In the genomic region with DNA sequence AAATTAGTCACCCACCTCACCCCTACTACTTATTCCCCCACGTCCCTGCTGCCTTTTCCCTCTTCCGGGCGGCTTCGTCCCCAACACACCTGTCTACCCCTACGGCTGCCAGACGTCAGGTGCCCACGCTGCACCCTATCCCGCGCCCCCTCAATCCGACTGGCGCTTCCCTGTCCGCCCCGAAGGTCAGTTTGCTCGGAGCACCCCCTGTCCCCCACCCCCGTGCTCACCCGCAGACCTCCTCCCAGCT, we compare ENCODE assay signal across 9 cellular contexts. TPM values are rescaled to one million over a fixed set of nuclear protein-coding genes. Genes with fewer than 3 reads are reported as not detected.
DNase-seq lines count a peak whose midpoint lies in the region; ATAC-seq, FAIRE-seq and TF ChIP-seq lines count a peak whose summit lies in the region.
"Had no signal": no experiment of that assay in that cellular context is flagged by ENCODE, and none has a peak within 500 bp of the region (broad histone marks: within the 10 kb centered on the region; RNA-seq: fewer than 3 reads in every experiment).

No MANE protein-coding gene starts in this region.

- H3K9ac ChIP-seq in K562 (ENCODE audit: insufficient read depth in 1 of 2, low read depth in 2 of 2, low read length in 2 of 2) = peak overlapping the region in 1 of 2 experiments; percentile 61; a peak in 1 of 4 replicates

- intact Hi-C loops in K562 (cut with micrococcal nuclease) = loop anchor here (5.0 kb wide), 1 partner anchor 124 kb away; no protein-coding TSS in a partner anchor

- no peaks in the 10 kb centered on the region for H3K79me2 ChIP-seq in K562 (ENCODE audit: control insufficient read depth, insufficient read depth, low read length)

- no peak for TF ChIP-seq EP300 in K562 (IDR thresholded peaks at IDR 0.05; ENCODE audit: low read length)

- CTCF ChIA-PET in K562 (lab: Yijun Ruan, JAX; ENCODE audit: low intra/inter-chr PET ratio) = no interaction called here

- no peak for TF ChIP-seq CTCF in K562 (IDR thresholded peaks at IDR 0.05 in 2 of 3, conservative IDR thresholded peaks at IDR 0.05 in 1 of 3; ENCODE audit: insufficient read depth in 2 of 3, low read depth in 1 of 3, low read length in 3 of 3)
- no peak for TF ChIP-seq CTCF in lung (IDR thresholded peaks at IDR 0.05; ENCODE audit: control extremely low read depth, extremely low read depth)

- H2AFZ ChIP-seq in K562 (ENCODE audit: low read depth, low read length) = no peak overlapping the region

- in situ Hi-C loops in K562 (cut with MboI) = no loop called here

- no peak for TF ChIP-seq POLR2A in K562 (conservative IDR thresholded peaks at IDR 0.05)

- H3K9me3 ChIP-seq in K562 (replicated peaks; ENCODE audit: control insufficient read depth, insufficient read depth, low read depth, low read length) (no peaks in the 10 kb centered on the region), lung (ENCODE audit: control insufficient read depth in 2 of 2, insufficient read depth in 1 of 2, low read length in 1 of 2) (no peaks in the 10 kb centered on the region)

- H3K27me3 ChIP-seq in K562 (ENCODE audit: control insufficient read depth in 2 of 2, insufficient read depth in 2 of 2, low read length in 2 of 2) (peaks cover 13 to 16% of the 10 kb centered on the region in 2 experiments), lung (ENCODE audit: control insufficient read depth, insufficient read depth) (no peaks in the 10 kb centered on the region)

- H3K36me3 ChIP-seq in K562 (ENCODE audit: control insufficient read depth, insufficient read depth, low read length) (no peaks in the 10 kb centered on the region), lung (ENCODE audit: control insufficient read depth in 2 of 2, insufficient read depth in 2 of 2, low read length in 2 of 2) (no peaks in the 10 kb centered on the region), urinary bladder (ENCODE audit: insufficient read depth) (no peaks in the 10 kb centered on the region)

- no peak overlapping the region for H3K27ac ChIP-seq in K562 (ENCODE audit: extremely low read depth, low read depth, low read length)
- H3K27ac ChIP-seq in lung (ENCODE audit: low read depth in 1 of 2, low read length in 1 of 2) = peak overlapping the region in 1 of 2 donors; percentile 33
- no peak overlapping the region for H3K27ac ChIP-seq in urinary bladder (ENCODE audit: low read depth)

- ATAC-seq in HG03175 (IDR thresholded peaks at IDR 0.05; ENCODE audit: unreplicated experiment) (peak; percentile 8), K562 (no peak; the same call in 2 of the 3 replicates), lung (ENCODE audit: insufficient read depth, low FRiP score) (peak; percentile 3)

- 26% methylated on average over 8 of the region's 16 CpGs for WGBS in K562 (ENCODE audit: insufficient coverage, low coverage, missing lambda C conversion rate)
- WGBS in lung, 2 donors = 1 to 3% methylated on average over 16 of the region's 16 CpGs
- under 1% methylated on average over 16 of the region's 16 CpGs for WGBS in urinary bladder

- no peaks in the 10 kb centered on the region for H3K9me1 ChIP-seq in K562 (ENCODE audit: control insufficient read depth, insufficient read depth, low read length)

- POLR2A ChIA-PET in K562 (lab: Yijun Ruan, JAX) = interaction anchor here (0.6 to 2.2 kb wide), 3 partner anchors 9 to 551 kb away, joined by 3 to 4 read pairs (median 4); no protein-coding TSS in a partner anchor

- DNase-seq in NCI-H1092 treated with DMSO at 0.1 percent for 48 hours (lab: John Stamatoyannopoulos, UW) = peak; percentile 22
- no peak for DNase-seq in NCI-H1092 (lab: John Stamatoyannopoulos, UW)
- DNase-seq in K562 (ENCODE audit: extremely low read depth in 1 of 4, low spot score in 3 of 4) = no peak
- DNase-seq in lung (ENCODE audit: low spot score) = no peak
- DNase-seq in D341Med (ENCODE audit: low spot score) = no peak
- DNase-seq in COLO668 (lab: John Stamatoyannopoulos, UW; ENCODE audit: unreplicated experiment) = no peak

- no peak for TF ChIP-seq RAD21 in K562 (CRISPR knock-in tag; conservative IDR thresholded peaks at IDR 0.05 in 1 of 2, IDR thresholded peaks at IDR 0.05 in 1 of 2)

- H3K4me1 ChIP-seq in K562 (replicated peaks in 1 of 2; ENCODE audit: control insufficient read depth in 2 of 2, insufficient read depth in 2 of 2, low read length in 2 of 2) (peaks cover 0 to 13% of the 10 kb centered on the region in 2 experiments; a peak in 2 of 5 replicates), lung (ENCODE audit: control insufficient read depth in 2 of 2, insufficient read depth in 2 of 2, low read length in 2 of 2) (peaks cover 0 to 7% of the 10 kb centered on the region in 2 donors), urinary bladder (ENCODE audit: insufficient read depth) (no peaks in the 10 kb centered on the region)

- H3K4me3 ChIP-seq in K562 (peak overlapping the region; percentile 48), lung (peak overlapping the region; percentile 27), urinary bladder (ENCODE audit: low read depth, low read length) (peak overlapping the region; percentile 54)

- no peak overlapping the region for H3K4me2 ChIP-seq in K562 (ENCODE audit: insufficient read depth, low read length)

- no peak for FAIRE-seq in K562 (lab: Jason Lieb, UNC)
- FAIRE-seq: A204.1 had no signal

- no TSS peak for BruUV-seq in K562 (replicated peaks; lab: Mats Ljungman, UMichigan)

- no peaks in the 10 kb centered on the region for H4K20me1 ChIP-seq in K562 (replicated peaks; ENCODE audit: control insufficient read depth, insufficient read depth, low read length)

TF ChIP-seq in K562, 482 proteins besides CTCF, POLR2A, EP300 and RAD21:
- TF ChIP-seq ZMIZ1 (IDR thresholded peaks at IDR 0.05; ENCODE audit: low read depth in 2 of 2, low read length in 2 of 2) (no peak), LCOR (CRISPR knock-in tag; IDR thresholded peaks at IDR 0.05) (no peak), ZEB2 (IDR thresholded peaks at IDR 0.05) (no peak), ETV1 (tag; conservative IDR thresholded peaks at IDR 0.05; ENCODE audit: low read depth) (no peak), ZC3H4 (CRISPR knock-in tag; IDR thresholded peaks at IDR 0.05; ENCODE audit: borderline replicate concordance) (0 out of 2 replicates have a peak, but pooled peaks have one; percentile 37), RBM22 (IDR thresholded peaks at IDR 0.05; ENCODE audit: low read depth, low read length, poor library complexity, severe bottlenecking) (no peak)
TF ChIP-seq in K562: peak in this region for 1.

RNA-seq across cellular contexts. Expression of gene ACVR1C, which starts 0.5 kb away (rescaled TPM):
- 0.39 and 0.95 TPM in 2 replicates for total RNA-seq in K562 (2011; cell fraction: chromatin; rRNA removed; ENCODE audit: low replicate concordance)
- total RNA-seq in K562 (2011; cell fraction: nucleolus; rRNA removed) = under 0.01 and 0.39 TPM in 2 replicates
- 0.29 and 0.31 TPM in 2 replicates for total RNA-seq in K562 (2011; cell fraction: nucleoplasm; rRNA removed)
- total RNA-seq in K562 (2014; rRNA removed) (0.05 and 0.29 TPM in 2 replicates), K562 (2014; rRNA removed; fragmentation: Illumina TruSeq; extraction: Trizol) (0.26 and 0.33 TPM in 2 replicates), K562 (2015; rRNA removed; fragmentation: Illumina TruSeq; extraction: Trizol) (0.14 and 0.19 TPM in 2 replicates), K562 (2021) (0.36 and 0.58 TPM in 2 replicates), lung (1 to 10 TPM in 1 of 2 donors, under 1 TPM in 1; 0.82 to 1.9 TPM), urinary bladder (0.37 TPM)
- polyA plus RNA-seq in K562 (2011; rRNA removed) (0.15 and 0.28 TPM in 2 replicates), K562 (2014; fragmentation: Illumina TruSeq; extraction: Trizol) (0.21 and 0.44 TPM in 2 replicates), K562 (2014; fragmentation: Nextera tagmentation; extraction: Ambion mirVana) (under 1 TPM; 0.21 to 0.32 TPM), K562 (2014; rRNA removed) (0.03 and 0.38 TPM in 2 replicates), lung (under 1 TPM; 0.08 to 0.35 TPM), urinary bladder (0.67 TPM)
- polyA plus RNA-seq in K562 (2011; cell fraction: cytosol; rRNA removed) = 0.06 and 0.09 TPM in 2 replicates
- polyA plus RNA-seq in K562 (2011; cell fraction: nucleus; rRNA removed) = 0.23 and 0.44 TPM in 2 replicates
- polyA plus RNA-seq in K562 (2012) = 0.22 and 0.57 TPM in 2 replicates
- 0.56 and 1.3 TPM in 2 replicates for polyA minus RNA-seq in K562 (2011; rRNA and poly(A)+ RNA removed)
- 0.19 TPM in 1 of 2 replicates, not detected in the other for polyA minus RNA-seq in K562 (2011; cell fraction: cytosol; rRNA and poly(A)+ RNA removed)
- 0.13 and 0.22 TPM in 2 replicates for polyA minus RNA-seq in K562 (2011; cell fraction: nucleus; rRNA and poly(A)+ RNA removed)
